In the genomic region with DNA sequence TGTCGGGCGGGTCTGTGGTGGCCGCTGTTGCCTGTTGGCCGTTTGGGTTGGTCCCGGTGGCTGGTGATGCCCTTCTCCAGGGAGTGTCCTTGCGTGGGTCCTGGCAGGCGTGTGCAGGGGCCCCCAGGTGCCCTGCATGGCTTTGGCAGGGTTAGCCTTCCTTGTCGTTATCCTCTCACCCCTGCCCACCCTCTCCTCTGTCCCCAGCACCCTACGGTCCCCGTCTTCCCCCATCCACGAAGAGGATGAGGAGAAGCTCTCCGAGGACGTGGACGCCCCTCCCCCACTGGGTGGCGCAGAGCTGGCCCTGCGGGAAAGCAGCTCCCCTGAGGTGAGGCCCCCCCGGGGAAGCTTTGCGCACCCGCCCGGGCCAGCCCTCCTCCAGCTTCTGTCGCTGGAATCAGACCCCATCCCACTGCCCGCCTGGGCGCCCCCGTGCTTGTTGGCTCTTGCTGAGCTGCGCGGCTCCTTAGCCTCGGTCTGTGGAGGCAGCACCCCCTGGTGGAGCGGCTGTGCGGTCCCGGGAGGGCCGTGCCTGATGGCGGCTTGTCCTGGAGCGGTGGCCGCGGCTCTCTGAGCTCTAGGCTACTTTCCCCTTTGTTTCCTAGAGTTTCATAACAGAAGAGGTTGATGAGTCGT, we compare ENCODE assay signal across 8 cellular contexts. TPM values are rescaled to one million over a fixed set of nuclear protein-coding genes. Genes with fewer than 3 reads are reported as not detected.
DNase-seq lines count a peak whose midpoint lies in the region; ATAC-seq and TF ChIP-seq lines count a peak whose summit lies in the region.

No MANE protein-coding gene starts in this region.

- H3K4me3 ChIP-seq in GM12875 (ENCODE audit: low read depth, low read length): no peak overlapping the region
- H3K4me3 ChIP-seq in OCI-LY7 (ENCODE audit: low read depth, low read length, poor library complexity, severe bottlenecking): no peak overlapping the region
- H3K4me3 ChIP-seq in MG63: no peak overlapping the region

- H3K9me3 Mint-ChIP-seq in chondrocyte (ENCODE audit: low read depth): no peaks in the 10 kb centered on the region
- no peaks in the 10 kb centered on the region for H3K9me3 Mint-ChIP-seq in naive thymus-derived CD8-positive, alpha-beta T cell

- H3K27me3 ChIP-seq in MG63: no peaks in the 10 kb centered on the region

- H3K4me1 ChIP-seq in OCI-LY7 (ENCODE audit: insufficient read depth, low read length, poor library complexity, severe bottlenecking): no peaks in the 10 kb centered on the region

- peak overlapping the region; percentile 22 for H3K27ac Mint-ChIP-seq in chondrocyte (ENCODE audit: unreplicated experiment)
- peak overlapping the region in 4 of 10 donors; percentile 20 to 95 (median 56) for H3K27ac Mint-ChIP-seq in naive thymus-derived CD8-positive, alpha-beta T cell

- H3K4me1 Mint-ChIP-seq in chondrocyte (ENCODE audit: low read depth): no peaks in the 10 kb centered on the region
- H3K4me1 Mint-ChIP-seq in naive thymus-derived CD8-positive, alpha-beta T cell: peaks cover 11 to 41% (median 26%) of the 10 kb centered on the region in 4 donors

- no peak for DNase-seq in OCI-LY7 (ENCODE audit: low spot score)
- no peak for DNase-seq in chondrocyte (ENCODE audit: low spot score)
- DNase-seq in naive thymus-derived CD8-positive, alpha-beta T cell: peak in 7 of 10 donors; percentile 40 to 73 (median 46)
- DNase-seq in GOT3 (lab: John Stamatoyannopoulos, UW): no peak
- DNase-seq in MG63: no peak
- DNase-seq in NCI-H345 treated with DMSO at 0.1 percent for 48 hours (lab: John Stamatoyannopoulos, UW; ENCODE audit: unreplicated experiment): no peak

- no peak overlapping the region for H3K27ac ChIP-seq in OCI-LY7 (ENCODE audit: low read depth, low read length, poor library complexity, severe bottlenecking)

- peak; percentile 38 to 40 for ATAC-seq in naive thymus-derived CD8-positive, alpha-beta T cell
- no peak for ATAC-seq in HG03565 (IDR thresholded peaks at IDR 0.05; ENCODE audit: unreplicated experiment)

- CTCF ChIA-PET in OCI-LY7 (lab: Charles Lee; ENCODE audit: unreplicated experiment): no interaction called here

- no peaks in the 10 kb centered on the region for H3K9me2 ChIP-seq in OCI-LY7 (ENCODE audit: insufficient read depth, low read length)

- POLR2A ChIA-PET in OCI-LY7 (lab: Charles Lee): no interaction called here
- POLR2A ChIA-PET in naive thymus-derived CD8-positive, alpha-beta T cell (lab: Charles Lee): interaction anchor here (0.6 to 6.1 kb wide), 4 partner anchors 10 to 1486 kb away, joined by 4 to 63 read pairs (median 6); a partner anchor contains a TSS

- no peaks in the 10 kb centered on the region for H3K36me3 ChIP-seq in OCI-LY7 (ENCODE audit: insufficient read depth, low read length)
- H3K36me3 ChIP-seq in MG63: peaks cover 52% of the 10 kb centered on the region

- H3K36me3 Mint-ChIP-seq in chondrocyte (ENCODE audit: low read depth): peaks cover 11% of the 10 kb centered on the region
- H3K36me3 Mint-ChIP-seq in naive thymus-derived CD8-positive, alpha-beta T cell: peaks cover 0 to 42% (median 0%) of the 10 kb centered on the region in 3 donors

- no peaks in the 10 kb centered on the region for H4K20me1 ChIP-seq in OCI-LY7 (ENCODE audit: insufficient read depth, low read length)

- H3K4me3 Mint-ChIP-seq in chondrocyte (ENCODE audit: unreplicated experiment): no peak overlapping the region
- H3K4me3 Mint-ChIP-seq in naive thymus-derived CD8-positive, alpha-beta T cell: peak overlapping the region in 2 of 10 donors; percentile 31 to 61

- no peak overlapping the region for H2AFZ ChIP-seq in OCI-LY7 (ENCODE audit: low read length)

- intact Hi-C loops in OCI-LY7 (cut with micrococcal nuclease; ENCODE audit: unreplicated experiment): no loop called here

- BruUV-seq in OCI-LY7 (replicated peaks; lab: Mats Ljungman, UMichigan): no TSS peak

- no peaks in the 10 kb centered on the region for H3K79me2 ChIP-seq in OCI-LY7 (ENCODE audit: insufficient read depth, low read depth, low read length)

- H3K27me3 Mint-ChIP-seq in chondrocyte (ENCODE audit: low read depth): no peaks in the 10 kb centered on the region
- no peaks in the 10 kb centered on the region for H3K27me3 Mint-ChIP-seq in naive thymus-derived CD8-positive, alpha-beta T cell

- H3K9me3 ChIP-seq in OCI-LY7 (ENCODE audit: low read length): no peaks in the 10 kb centered on the region
- H3K9me3 ChIP-seq in MG63: no peaks in the 10 kb centered on the region

- no peak overlapping the region for H3K4me2 ChIP-seq in OCI-LY7 (ENCODE audit: low read length)

- TF ChIP-seq CTCF in GM12875 (IDR thresholded peaks at IDR 0.05; ENCODE audit: borderline replicate concordance, insufficient read depth, low read depth, low read length) (peak; percentile 49; the same call in 1 of the 2 replicates), OCI-LY7 (conservative IDR thresholded peaks at IDR 0.05; ENCODE audit: low read length) (peak; percentile 60), chondrocyte (IDR thresholded peaks at IDR 0.05) (peak; percentile 56)

RNA-seq across cellular contexts. Expression of a gene that starts 10.6 kb away (rescaled TPM):
- 14.9 and 17.8 TPM in 2 replicates for total RNA-seq in OCI-LY7 (2014; rRNA removed; shearing (Covaris generic))
- total RNA-seq in OCI-LY7 (2022) (15.9 and 18.9 TPM in 2 replicates), chondrocyte (20.4 to 27.4 TPM (median 22.9 TPM) in 3 replicates)
- total RNA-seq in naive thymus-derived CD8-positive, alpha-beta T cell: 10 to 100 TPM; 56.7 to 59.3 TPM
- polyA plus RNA-seq in naive thymus-derived CD8-positive, alpha-beta T cell: 100 to 1,000 TPM in 2 of 3 donors, 10 to 100 TPM in 1; 90.0 to 131 (median 119) TPM
- total RNA-seq in MG63 (2014; rRNA removed; shearing (Covaris generic); ENCODE audit: low replicate concordance): 61.9 and 65.8 TPM in 2 replicates

RNA-seq across cellular contexts. Expression of a gene that starts 51.3 kb away (rescaled TPM):
- total RNA-seq in OCI-LY7 (2014; rRNA removed; shearing (Covaris generic)): 17.6 and 19.5 TPM in 2 replicates
- total RNA-seq in OCI-LY7 (2022): 21.7 and 25.4 TPM in 2 replicates
- 21.8 to 30.6 TPM (median 24.9 TPM) in 3 replicates for total RNA-seq in chondrocyte
- total RNA-seq in naive thymus-derived CD8-positive, alpha-beta T cell: 10 to 100 TPM; 31.5 to 37.0 TPM
- polyA plus RNA-seq in naive thymus-derived CD8-positive, alpha-beta T cell: 1 to 10 TPM; 4.3 to 9.0 (median 4.5) TPM
- 23.6 and 25.8 TPM in 2 replicates for total RNA-seq in MG63 (2014; rRNA removed; shearing (Covaris generic); ENCODE audit: low replicate concordance)

RNA-seq across cellular contexts. Expression of a gene that starts 51.6 kb away (rescaled TPM):
- 0.36 and 0.38 TPM in 2 replicates for total RNA-seq in OCI-LY7 (2014; rRNA removed; shearing (Covaris generic))
- total RNA-seq in OCI-LY7 (2022) (1.1 TPM in 1 of 2 replicates, not detected in the other), chondrocyte (2.0 to 2.6 TPM (median 2.2 TPM) in 3 replicates)
- under 1 TPM; 0.26 to 0.30 TPM for total RNA-seq in naive thymus-derived CD8-positive, alpha-beta T cell
- under 1 TPM in 2 of 3 donors, not detected in 1; 0.34 to 0.48 TPM for polyA plus RNA-seq in naive thymus-derived CD8-positive, alpha-beta T cell
- 2.8 and 3.4 TPM in 2 replicates for total RNA-seq in MG63 (2014; rRNA removed; shearing (Covaris generic); ENCODE audit: low replicate concordance)

RNA-seq across cellular contexts. Expression of a gene that starts 58.1 kb away (rescaled TPM):
- total RNA-seq in OCI-LY7 (2014; rRNA removed; shearing (Covaris generic)): 14.1 and 14.3 TPM in 2 replicates
- total RNA-seq in OCI-LY7 (2022) (43.1 and 45.4 TPM in 2 replicates), chondrocyte (81.9 to 88.4 TPM (median 83.4 TPM) in 3 replicates)
- 10 to 100 TPM; 66.4 to 70.5 TPM for total RNA-seq in naive thymus-derived CD8-positive, alpha-beta T cell
- polyA plus RNA-seq in naive thymus-derived CD8-positive, alpha-beta T cell: 1 to 10 TPM; 4.5 to 5.8 (median 5.6) TPM
- total RNA-seq in MG63 (2014; rRNA removed; shearing (Covaris generic); ENCODE audit: low replicate concordance): 8.3 and 13.8 TPM in 2 replicates

Comparison
In these comparisons a context has a peak if more than half of its experiments do, and no peak if none do; other contexts are left out.
1. DNase-seq: peak in naive thymus-derived CD8-positive, alpha-beta T cell (7 of 10); none in OCI-LY7 (single experiment), chondrocyte (single experiment), GOT3 (single experiment), MG63 (single experiment) and NCI-H345 treated with DMSO at 0.1 percent for 48 hours (single experiment).
2. Peak in every context shown above with its lines, with median percentiles within 50 percentile points of each other: CTCF ChIP-seq.